Comparison of ENCODE assay signal across 8 cellular contexts in the genomic region with DNA sequence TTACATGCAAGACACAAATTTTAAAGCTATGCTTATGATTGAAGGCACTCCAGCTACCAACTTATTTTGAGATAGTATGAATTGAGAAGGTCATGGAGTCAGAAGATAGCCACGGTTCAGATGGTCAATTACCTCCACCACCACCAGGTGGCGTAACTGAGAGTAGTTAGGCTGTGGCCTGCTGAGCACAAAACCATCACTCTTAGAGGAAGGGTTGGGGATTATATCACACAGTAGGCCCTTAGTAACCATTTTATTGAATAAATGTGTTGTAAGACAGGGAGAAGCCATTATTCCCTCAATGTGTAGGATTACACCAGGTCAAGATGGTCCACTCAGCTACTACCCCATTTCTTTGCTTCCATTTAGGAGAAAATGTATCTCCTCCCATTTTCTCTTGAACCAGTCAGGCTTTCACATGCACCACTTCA. TPM values are rescaled to one million over a fixed set of nuclear protein-coding genes. Genes with fewer than 3 reads are reported as not detected.
A peak's percentile ranks its signal among the peaks of the same experiment; 100 is the strongest.
DNase-seq lines count a peak whose midpoint lies in the region; ATAC-seq and TF ChIP-seq lines count a peak whose summit lies in the region.

No MANE protein-coding gene starts in this region.

- H3K4me1 ChIP-seq in RWPE2 (ENCODE audit: insufficient read depth, poor library complexity, severe bottlenecking), result no peaks in the 10 kb centered on the region

- no peaks in the 10 kb centered on the region for H3K27me3 ChIP-seq in RWPE2 (ENCODE audit: insufficient read depth, poor library complexity, severe bottlenecking)

- peaks cover 43% of the 10 kb centered on the region for H3K36me3 ChIP-seq in RWPE2 (ENCODE audit: low read depth)

- H3K27ac ChIP-seq in RWPE2 (ENCODE audit: poor library complexity, severe bottlenecking), result no peak overlapping the region

- in situ Hi-C loops in Caki2 (cut with HindIII; ENCODE audit: low pct_unique_long_range_greater_than_20kb, low sequenced_read_pairs), result no loop called here

- intact Hi-C loops in head of caudate nucleus (cut with DNase I), result no loop called here

- ATAC-seq in GM19467 (IDR thresholded peaks at IDR 0.05; ENCODE audit: unreplicated experiment) (peak; percentile 90), RWPE2 (ENCODE audit: low read depth) (peak; percentile 80), HG02840 (IDR thresholded peaks at IDR 0.05; ENCODE audit: low FRiP score, unreplicated experiment) (no peak)

- DNase-seq in Caki2 (ENCODE audit: low read depth) (peak; percentile 38), HT-29 (ENCODE audit: low spot score) (peak; percentile 85), RWPE2 (ENCODE audit: low spot score) (no peak), head of caudate nucleus (peak in 37 of 42 donors; percentile 14 to 84 (median 60)), retinal pigment epithelial cell (ENCODE audit: low read depth) (no peak)
- DNase-seq in activated effector memory CD4-positive, alpha-beta T cell treated with Interleukin-2 at 50 U/mL for 16 hours, result peak; percentile 52

- no peaks in the 10 kb centered on the region for H3K9me3 ChIP-seq in RWPE2 (ENCODE audit: severe bottlenecking)

- TF ChIP-seq CTCF in RWPE2 (IDR thresholded peaks at IDR 0.05; ENCODE audit: poor library complexity, severe bottlenecking) (peak; percentile 87), retinal pigment epithelial cell (conservative IDR thresholded peaks at IDR 0.05; ENCODE audit: low read depth, low read length) (peak; percentile 89)

- H3K4me3 ChIP-seq in RWPE2 (ENCODE audit: severe bottlenecking) (no peak overlapping the region), retinal pigment epithelial cell (ENCODE audit: low read length) (no peak overlapping the region)

RNA-seq across cellular contexts. Expression of a gene that starts 18.8 kb away (rescaled TPM):
- total RNA-seq in Caki2 (2014; rRNA removed; shearing (Covaris generic); ENCODE audit: low replicate concordance), result not detected in 2 replicates
- total RNA-seq in HT-29 (2014; rRNA removed; shearing (Covaris generic)), result not detected in 2 replicates

RNA-seq across cellular contexts. Expression of a gene that starts 45.4 kb away (rescaled TPM):
- total RNA-seq in Caki2 (2014; rRNA removed; shearing (Covaris generic); ENCODE audit: low replicate concordance), result 10.8 and 14.0 TPM in 2 replicates
- total RNA-seq in HT-29 (2014; rRNA removed; shearing (Covaris generic)), result 5.1 and 6.9 TPM in 2 replicates

RNA-seq across cellular contexts. Expression of a gene that starts 49.0 kb away (rescaled TPM):
- total RNA-seq in Caki2 (2014; rRNA removed; shearing (Covaris generic); ENCODE audit: low replicate concordance), result 2.0 and 6.2 TPM in 2 replicates
- 0.28 and 0.34 TPM in 2 replicates for total RNA-seq in HT-29 (2014; rRNA removed; shearing (Covaris generic))

RNA-seq across cellular contexts. Expression of a gene that starts 55.9 kb away (rescaled TPM):
- 11.7 and 21.1 TPM in 2 replicates for total RNA-seq in Caki2 (2014; rRNA removed; shearing (Covaris generic); ENCODE audit: low replicate concordance)
- total RNA-seq in HT-29 (2014; rRNA removed; shearing (Covaris generic)), result 15.4 and 20.7 TPM in 2 replicates

Comparison
In these comparisons a context has a peak if more than half of its experiments do, and no peak if none do; other contexts are left out.
1. DNase-seq: peak in Caki2 (single experiment), HT-29 (single experiment), activated effector memory CD4-positive, alpha-beta T cell treated with Interleukin-2 at 50 U/mL for 16 hours (single experiment) and head of caudate nucleus (37 of 42); none in RWPE2 (single experiment) and retinal pigment epithelial cell (single experiment).